Comparison of ENCODE assay signal across 12 cellular contexts in the genomic region with DNA sequence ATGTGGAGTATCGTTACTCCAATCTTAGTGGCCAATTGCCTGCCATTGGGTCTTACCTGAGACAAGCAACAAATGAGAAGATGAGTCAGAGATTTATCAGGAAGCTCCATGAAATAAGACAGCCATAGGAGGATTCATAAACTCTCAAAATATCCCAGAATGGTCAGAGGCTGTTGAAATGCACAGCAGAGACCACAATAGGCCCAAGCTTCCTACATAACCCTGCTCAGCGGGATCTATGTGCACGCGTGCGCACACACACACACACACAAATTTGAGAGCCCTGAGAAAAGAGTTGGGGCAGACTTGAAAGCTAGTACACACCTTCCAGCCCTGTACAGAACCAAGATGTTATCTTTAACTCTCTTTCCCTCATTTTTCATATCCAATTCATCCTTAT. TPM values are rescaled to one million over a fixed set of nuclear protein-coding genes. Genes with fewer than 3 reads are reported as not detected.
A peak's percentile ranks its signal among the peaks of the same experiment; 100 is the strongest.
DNase-seq lines count a peak whose midpoint lies in the region; ATAC-seq, FAIRE-seq and TF ChIP-seq lines count a peak whose summit lies in the region.
"Had no signal": no experiment of that assay in that cellular context is flagged by ENCODE, and none has a peak within 500 bp of the region (broad histone marks: within the 10 kb centered on the region; RNA-seq: fewer than 3 reads in every experiment).

No MANE protein-coding gene starts in this region.

- peak overlapping the region; percentile 62 for H3K27ac Mint-ChIP-seq in T-helper 2 cell treated with Interferon-gamma antibody and Interleukin-4, amounts not matched to agents 5 μg/mL and 100 μg/mL, for 36 hours

- peaks cover 65% of the 10 kb centered on the region for H4K20me1 ChIP-seq in hepatocyte (ENCODE audit: insufficient read depth, poor library complexity, severe bottlenecking)

- peaks cover 31% of the 10 kb centered on the region for H3K4me1 Mint-ChIP-seq in T-helper 2 cell treated with Interferon-gamma antibody and Interleukin-4, amounts not matched to agents 5 μg/mL and 100 μg/mL, for 36 hours (ENCODE audit: low read depth)
- H3K4me1 Mint-ChIP-seq: GM23338 had no signal

- H3K79me2 ChIP-seq in hepatocyte = peaks cover 95% of the 10 kb centered on the region

- H3K27me3 ChIP-seq in hepatocyte = no peaks in the 10 kb centered on the region
- H3K27me3 ChIP-seq: BLaER1, upper lobe of right lung had no signal

- TF ChIP-seq CTCF in hepatocyte (IDR thresholded peaks at IDR 0.05; ENCODE audit: poor library complexity) = no peak

- H3K9me3 ChIP-seq in hepatocyte (ENCODE audit: low read depth) = no peaks in the 10 kb centered on the region
- H3K9me3 ChIP-seq: upper lobe of right lung had no signal

- FAIRE-seq in GM19239 (lab: Jason Lieb, UNC) (peak; percentile 75), frontal cortex (lab: Jason Lieb, UNC) (no peak)

- 95% methylated on average over 5 of the region's 5 CpGs for WGBS in hepatocyte (ENCODE audit: low lambda C conversion rate, missing lambda C conversion rate)

- peaks cover 32% of the 10 kb centered on the region for H3K36me3 Mint-ChIP-seq in T-helper 2 cell treated with Interferon-gamma antibody and Interleukin-4, amounts not matched to agents 5 μg/mL and 100 μg/mL, for 36 hours (ENCODE audit: low read depth)

- peak overlapping the region; percentile 22 for H3K4me3 Mint-ChIP-seq in T-helper 2 cell treated with Interferon-gamma antibody and Interleukin-4, amounts not matched to agents 5 μg/mL and 100 μg/mL, for 36 hours
- H3K4me3 Mint-ChIP-seq: GM23338 had no signal

- peak overlapping the region; percentile 28 for H3K27ac ChIP-seq in hepatocyte
- H3K27ac ChIP-seq: BLaER1, upper lobe of right lung had no signal

- H3K4me2 ChIP-seq in hepatocyte = no peak overlapping the region
- H3K4me2 ChIP-seq: BLaER1, GM23338 had no signal

- no peak overlapping the region for H2AFZ ChIP-seq in hepatocyte
- H2AFZ ChIP-seq: GM23338 had no signal

- in situ Hi-C loops in ACHN (cut with HindIII; ENCODE audit: low pct_ligation_motif_present, low pct_unique_long_range_greater_than_20kb, low sequenced_read_pairs) = no loop called here

- peaks cover 6% of the 10 kb centered on the region for H3K4me1 ChIP-seq in hepatocyte (ENCODE audit: insufficient read depth)

- no peaks in the 10 kb centered on the region for H3K27me3 Mint-ChIP-seq in T-helper 2 cell treated with Interferon-gamma antibody and Interleukin-4, amounts not matched to agents 5 μg/mL and 100 μg/mL, for 36 hours (ENCODE audit: low read depth)

- no peaks in the 10 kb centered on the region for H3K9me2 ChIP-seq in hepatocyte (replicated peaks; ENCODE audit: insufficient read depth)

- peaks cover 5% of the 10 kb centered on the region for H3K9me3 Mint-ChIP-seq in T-helper 2 cell treated with Interferon-gamma antibody and Interleukin-4, amounts not matched to agents 5 μg/mL and 100 μg/mL, for 36 hours

- no peaks in the 10 kb centered on the region for H3K36me3 ChIP-seq in hepatocyte (replicated peaks; ENCODE audit: insufficient read depth, low read depth)
- H3K36me3 ChIP-seq: upper lobe of right lung had no signal

- no peak overlapping the region for H3K4me3 ChIP-seq in hepatocyte
- H3K4me3 ChIP-seq: BLaER1, GM23338, upper lobe of right lung had no signal

- ATAC-seq in GM18520 (IDR thresholded peaks at IDR 0.05; ENCODE audit: unreplicated experiment) = no peak
- ATAC-seq: GM23338, upper lobe of right lung had no signal

- peak; percentile 21 for DNase-seq in A172 (ENCODE audit: low spot score)
- no peak for DNase-seq in GM19239 (ENCODE audit: insufficient read length, low spot score)
- no peak for DNase-seq in T-helper 2 cell treated with Interferon-gamma antibody and Interleukin-4, amounts not matched to agents 5 μg/mL and 100 μg/mL, for 36 hours (ENCODE audit: low spot score)
- no peak for DNase-seq in hepatocyte (ENCODE audit: low spot score)
- no peak for DNase-seq in EL
- no peak for DNase-seq in frontal cortex (ENCODE audit: low spot score in 2 of 2)
- DNase-seq in ACHN = no peak
- DNase-seq: NCI-H187, upper lobe of right lung had no signal

RNA-seq across cellular contexts. Expression of gene UIMC1, which starts 9.8 kb away (rescaled TPM):
- total RNA-seq in A172 (2014; rRNA removed; shearing (Covaris generic)) = 42.9 and 43.9 TPM in 2 replicates
- total RNA-seq in hepatocyte = 24.1 and 28.2 TPM in 2 replicates
- 12.6 and 22.3 TPM in 2 replicates for polyA plus RNA-seq in hepatocyte
- total RNA-seq in frontal cortex = 109 TPM

RNA-seq across cellular contexts. Expression of gene ZNF346, which starts 25.7 kb away (rescaled TPM):
- 17.6 and 21.1 TPM in 2 replicates for total RNA-seq in A172 (2014; rRNA removed; shearing (Covaris generic))
- total RNA-seq in hepatocyte (13.1 and 13.8 TPM in 2 replicates), frontal cortex (28.5 TPM)
- 18.0 and 21.4 TPM in 2 replicates for polyA plus RNA-seq in hepatocyte
